In genomic region chr2:203909192-203909945, GRCh38 we compare ENCODE assay signal across 1 cellular context.
TF ChIP-seq lines count a peak whose summit lies in the region.

No MANE protein-coding gene starts in this region.

TF ChIP-seq in HepG2, 621 proteins besides CTCF, POLR2A, EP300 and RAD21:
- TF ChIP-seq ZSCAN25 (CRISPR knock-in tag; IDR thresholded peaks at IDR 0.05) (no peak), SMC3 (IDR thresholded peaks at IDR 0.05; ENCODE audit: low read length) (peak; percentile 81), KLF12 (CRISPR knock-in tag; IDR thresholded peaks at IDR 0.05; ENCODE audit: borderline replicate concordance) (no peak), KDM5A (IDR thresholded peaks at IDR 0.05; ENCODE audit: borderline replicate concordance, low read length) (peak; percentile 23; the same call in 1 of the 2 replicates), HINFP (CRISPR knock-in tag; IDR thresholded peaks at IDR 0.05; ENCODE audit: low read depth) (no peak), ZNF772 (CRISPR knock-in tag; IDR thresholded peaks at IDR 0.05) (no peak), STAG1 (CRISPR knock-in tag; IDR thresholded peaks at IDR 0.05) (peak; percentile 88), CREB1 (IDR thresholded peaks at IDR 0.05) (no peak), CREB1 (CRISPR knock-in tag; IDR thresholded peaks at IDR 0.05) (no peak), IKZF1 (IDR thresholded peaks at IDR 0.05) (no peak), IRF1 (CRISPR knock-in tag; IDR thresholded peaks at IDR 0.05; ENCODE audit: low read depth) (no peak), MZF1 (CRISPR knock-in tag; IDR thresholded peaks at IDR 0.05; ENCODE audit: borderline replicate concordance) (no peak), TFAP4 (IDR thresholded peaks at IDR 0.05; ENCODE audit: borderline replicate concordance, low read depth) (0 out of 2 replicates have a peak, but pooled peaks have one; percentile 64)
